18 cellular contexts compared by ENCODE assay signal in the genomic region with DNA sequence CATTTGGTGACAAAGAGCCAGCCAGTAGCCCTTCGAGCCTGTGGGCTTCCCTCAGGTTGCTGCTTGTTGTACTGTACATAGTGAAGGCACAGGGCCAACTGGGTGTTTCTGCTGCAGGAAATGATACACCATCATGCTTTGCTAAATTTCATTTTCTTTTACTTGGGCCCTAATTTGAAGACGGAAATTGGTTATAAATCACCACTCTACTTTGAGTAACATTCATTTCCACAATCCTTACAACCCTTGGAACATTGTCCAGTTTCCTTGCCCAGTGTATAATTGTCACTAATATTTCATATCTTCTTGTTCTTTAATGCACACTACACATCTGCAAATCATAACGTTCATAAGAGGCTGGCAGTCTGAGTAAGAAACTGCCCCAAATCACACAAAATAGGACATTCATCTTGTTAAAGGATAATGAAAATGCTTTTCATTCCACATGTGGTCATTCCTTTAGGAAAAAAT. TPM values are rescaled to one million over a fixed set of nuclear protein-coding genes. Genes with fewer than 3 reads are reported as not detected.
DNase-seq lines count a peak whose midpoint lies in the region; ATAC-seq and TF ChIP-seq lines count a peak whose summit lies in the region.
"Had no signal": no experiment of that assay in that cellular context is flagged by ENCODE, and none has a peak within 500 bp of the region (broad histone marks: within the 10 kb centered on the region; RNA-seq: fewer than 3 reads in every experiment).

No MANE protein-coding gene starts in this region.

- no peak overlapping the region for H3K4me3 Mint-ChIP-seq in mesothelial cell of epicardium
- H3K4me3 Mint-ChIP-seq: CD8-positive, alpha-beta memory T cell; neural crest cell; stimulated activated naive CD8-positive, alpha-beta T cell treated with anti-CD3 and anti-CD28 coated beads, Interleukin-15, Interleukin-2, amounts not matched to agents 100 ng/mL and 50 ng/mL, for 24 hours had no signal

- no peak for ATAC-seq in HG02885 (IDR thresholded peaks at IDR 0.05; ENCODE audit: poor library complexity, unreplicated experiment)
- no peak for ATAC-seq in GM18502 (IDR thresholded peaks at IDR 0.05; ENCODE audit: poor library complexity, unreplicated experiment)
- ATAC-seq: left lung had no signal

- no peak overlapping the region for H3K4me3 ChIP-seq in BLaER1
- H3K4me3 ChIP-seq: left lung, vagina had no signal

- TF ChIP-seq EP300 in Ishikawa (IDR thresholded peaks at IDR 0.05; ENCODE audit: borderline replicate concordance), result peak; percentile 45

- peak; percentile 48 for DNase-seq in cerebellar cortex (ENCODE audit: low spot score)
- DNase-seq in mesothelial cell of epicardium (ENCODE audit: low spot score in 2 of 2, unreplicated experiment in 2 of 2), result no peak
- no peak for DNase-seq in SKM-1 treated with dmso at 0.1 percent for 144 hours (lab: John Stamatoyannopoulos, UW; ENCODE audit: unreplicated experiment)
- DNase-seq in activated CD4-positive, alpha-beta T cell treated with anti-CD3 and anti-CD28 coated beads for 4 hours, result no peak
- DNase-seq: activated effector memory CD4-positive, alpha-beta T cell treated with anti-CD3 and anti-CD28 coated beads, Interleukin-2, amount 50 U/mL, for 16 hours; CD8-positive, alpha-beta memory T cell; left lung; NCI-H187; NCI-H69; SIG-M5 had no signal

- peaks cover 26% of the 10 kb centered on the region for H3K4me1 ChIP-seq in BLaER1

- no peaks in the 10 kb centered on the region for H3K36me3 ChIP-seq in BLaER1
- H3K36me3 ChIP-seq: left lung, vagina had no signal

- H3K9me3 ChIP-seq in BLaER1, result no peaks in the 10 kb centered on the region
- H3K9me3 ChIP-seq: left lung, vagina had no signal

- H3K27me3 ChIP-seq in BLaER1, result no peaks in the 10 kb centered on the region
- H3K27me3 ChIP-seq: left lung, vagina had no signal

- H4K20me1 ChIP-seq in BLaER1, result no peaks in the 10 kb centered on the region

- H3K9ac ChIP-seq in BLaER1, result no peak overlapping the region

- H3K27ac Mint-ChIP-seq in mesothelial cell of epicardium, result peak overlapping the region; percentile 87
- H3K27ac Mint-ChIP-seq: stimulated activated naive CD8-positive, alpha-beta T cell treated with anti-CD3 and anti-CD28 coated beads, Interleukin-15, Interleukin-2, amounts not matched to agents 100 ng/mL and 50 ng/mL, for 24 hours had no signal

- H3K9me3 Mint-ChIP-seq in mesothelial cell of epicardium, result no peaks in the 10 kb centered on the region
- H3K9me3 Mint-ChIP-seq: CD8-positive, alpha-beta memory T cell; neural crest cell; stimulated activated naive CD8-positive, alpha-beta T cell treated with anti-CD3 and anti-CD28 coated beads, Interleukin-15, Interleukin-2, amounts not matched to agents 100 ng/mL and 50 ng/mL, for 24 hours had no signal

- no peak overlapping the region for H3K27ac ChIP-seq in BLaER1
- H3K27ac ChIP-seq: left lung, vagina had no signal

- H3K27me3 Mint-ChIP-seq in mesothelial cell of epicardium (ENCODE audit: low read depth), result no peaks in the 10 kb centered on the region

- no peaks in the 10 kb centered on the region for H3K36me3 Mint-ChIP-seq in mesothelial cell of epicardium
- H3K36me3 Mint-ChIP-seq: CD8-positive, alpha-beta memory T cell had no signal

- no peak for TF ChIP-seq RAD21 in Ishikawa (IDR thresholded peaks at IDR 0.05; ENCODE audit: low read depth)

- peak overlapping the region; percentile 50 for H3K4me2 ChIP-seq in BLaER1

- peaks cover 69% of the 10 kb centered on the region for H3K4me1 Mint-ChIP-seq in mesothelial cell of epicardium
- H3K4me1 Mint-ChIP-seq: CD8-positive, alpha-beta memory T cell had no signal

- TF ChIP-seq CTCF in mesothelial cell of epicardium (IDR thresholded peaks at IDR 0.05; ENCODE audit: unreplicated experiment), result no peak

TF ChIP-seq in Ishikawa, 13 proteins besides CTCF, POLR2A, EP300 and RAD21:
- TF ChIP-seq, protein P1, sequence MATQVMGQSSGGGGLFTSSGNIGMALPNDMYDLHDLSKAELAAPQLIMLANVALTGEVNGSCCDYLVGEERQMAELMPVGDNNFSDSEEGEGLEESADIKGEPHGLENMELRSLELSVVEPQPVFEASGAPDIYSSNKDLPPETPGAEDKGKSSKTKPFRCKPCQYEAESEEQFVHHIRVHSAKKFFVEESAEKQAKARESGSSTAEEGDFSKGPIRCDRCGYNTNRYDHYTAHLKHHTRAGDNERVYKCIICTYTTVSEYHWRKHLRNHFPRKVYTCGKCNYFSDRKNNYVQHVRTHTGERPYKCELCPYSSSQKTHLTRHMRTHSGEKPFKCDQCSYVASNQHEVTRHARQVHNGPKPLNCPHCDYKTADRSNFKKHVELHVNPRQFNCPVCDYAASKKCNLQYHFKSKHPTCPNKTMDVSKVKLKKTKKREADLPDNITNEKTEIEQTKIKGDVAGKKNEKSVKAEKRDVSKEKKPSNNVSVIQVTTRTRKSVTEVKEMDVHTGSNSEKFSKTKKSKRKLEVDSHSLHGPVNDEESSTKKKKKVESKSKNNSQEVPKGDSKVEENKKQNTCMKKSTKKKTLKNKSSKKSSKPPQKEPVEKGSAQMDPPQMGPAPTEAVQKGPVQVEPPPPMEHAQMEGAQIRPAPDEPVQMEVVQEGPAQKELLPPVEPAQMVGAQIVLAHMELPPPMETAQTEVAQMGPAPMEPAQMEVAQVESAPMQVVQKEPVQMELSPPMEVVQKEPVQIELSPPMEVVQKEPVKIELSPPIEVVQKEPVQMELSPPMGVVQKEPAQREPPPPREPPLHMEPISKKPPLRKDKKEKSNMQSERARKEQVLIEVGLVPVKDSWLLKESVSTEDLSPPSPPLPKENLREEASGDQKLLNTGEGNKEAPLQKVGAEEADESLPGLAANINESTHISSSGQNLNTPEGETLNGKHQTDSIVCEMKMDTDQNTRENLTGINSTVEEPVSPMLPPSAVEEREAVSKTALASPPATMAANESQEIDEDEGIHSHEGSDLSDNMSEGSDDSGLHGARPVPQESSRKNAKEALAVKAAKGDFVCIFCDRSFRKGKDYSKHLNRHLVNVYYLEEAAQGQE (IDR thresholded peaks at IDR 0.05; ENCODE audit: low read depth), result no peak
- TF ChIP-seq, protein P2, sequence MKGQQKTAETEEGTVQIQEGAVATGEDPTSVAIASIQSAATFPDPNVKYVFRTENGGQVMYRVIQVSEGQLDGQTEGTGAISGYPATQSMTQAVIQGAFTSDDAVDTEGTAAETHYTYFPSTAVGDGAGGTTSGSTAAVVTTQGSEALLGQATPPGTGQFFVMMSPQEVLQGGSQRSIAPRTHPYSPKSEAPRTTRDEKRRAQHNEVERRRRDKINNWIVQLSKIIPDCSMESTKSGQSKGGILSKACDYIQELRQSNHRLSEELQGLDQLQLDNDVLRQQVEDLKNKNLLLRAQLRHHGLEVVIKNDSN (IDR thresholded peaks at IDR 0.05), result 0 out of 2 replicates have a peak, but pooled peaks have one; percentile 13
- TF ChIP-seq TCF12 (IDR thresholded peaks at IDR 0.05; ENCODE audit: low read depth) (peak; percentile 37; the same call in 1 of the 2 replicates), EGR1 (IDR thresholded peaks at IDR 0.05) (no peak), FOXM1 (IDR thresholded peaks at IDR 0.05; ENCODE audit: borderline replicate concordance, low read depth) (no peak), CEBPB (IDR thresholded peaks at IDR 0.05) (no peak), TEAD4 (IDR thresholded peaks at IDR 0.05) (peak; percentile 44), YY1 (IDR thresholded peaks at IDR 0.05; ENCODE audit: low read depth) (no peak), NFIC (IDR thresholded peaks at IDR 0.05) (peak; percentile 70), ZBTB7A (IDR thresholded peaks at IDR 0.05; ENCODE audit: low read depth) (no peak), TAF1 (IDR thresholded peaks at IDR 0.05; ENCODE audit: low read depth) (no peak), CREB1 (IDR thresholded peaks at IDR 0.05; ENCODE audit: low read depth) (no peak)
- TF ChIP-seq, protein P3, sequence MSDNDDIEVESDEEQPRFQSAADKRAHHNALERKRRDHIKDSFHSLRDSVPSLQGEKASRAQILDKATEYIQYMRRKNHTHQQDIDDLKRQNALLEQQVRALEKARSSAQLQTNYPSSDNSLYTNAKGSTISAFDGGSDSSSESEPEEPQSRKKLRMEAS (IDR thresholded peaks at IDR 0.05), result peak; percentile 48

RNA-seq across cellular contexts. Expression of a gene that starts 30.2 kb away (rescaled TPM):
- 19.9 to 20.4 TPM (median 19.9 TPM) in 3 replicates for total RNA-seq in mesothelial cell of epicardium
- total RNA-seq: activated CD8-positive, alpha-beta memory T cell treated with anti-CD3 and anti-CD28 coated beads for 36 hours; CD8-positive, alpha-beta memory T cell had no signal
